Comparison of ENCODE assay signal across 8 cellular contexts in genomic region chr11:1763336-1763795, GRCh38. TPM values are rescaled to one million over a fixed set of nuclear protein-coding genes. Genes with fewer than 3 reads are reported as not detected.
DNase-seq lines count a peak whose midpoint lies in the region; ATAC-seq and TF ChIP-seq lines count a peak whose summit lies in the region.

No MANE protein-coding gene starts in this region.

- H3K4me1 ChIP-seq in PC-9 (replicated peaks; ENCODE audit: insufficient read depth) (peaks cover 26% of the 10 kb centered on the region), esophagus muscularis mucosa (peaks cover 49 to 60% (median 56%) of the 10 kb centered on the region in 4 donors), psoas muscle (peaks cover 47% of the 10 kb centered on the region)

- peak overlapping the region; percentile 65 for H3K27ac ChIP-seq in CD4-positive, alpha-beta T cell (ENCODE audit: low read depth, low read length)
- H3K27ac ChIP-seq in PC-9 (peak overlapping the region; percentile 80), esophagus muscularis mucosa (replicated peaks in 1 of 4) (peak overlapping the region; percentile 80 to 85 (median 84)), psoas muscle (peak overlapping the region; percentile 98)

- peaks cover 11% of the 10 kb centered on the region; the same call in 1 of the 2 replicates for H3F3A ChIP-seq in PC-9 (ENCODE audit: insufficient read depth, low read depth)

- ATAC-seq in CD4-positive, alpha-beta T cell (ENCODE audit: poor library complexity): peak; percentile 32
- ATAC-seq in GM21576 (IDR thresholded peaks at IDR 0.05; ENCODE audit: unreplicated experiment): peak; percentile 16
- ATAC-seq in psoas muscle: peak in 3 of 4 donors; percentile 4 to 18 (median 14)
- ATAC-seq in HG03469 (IDR thresholded peaks at IDR 0.05; ENCODE audit: unreplicated experiment): no peak

- intact Hi-C loops in CD4-positive, alpha-beta T cell (cut with DNase I, micrococcal nuclease): loop anchor here in 1 of 2 experiments (5.0 to 10.0 kb wide), 5 partner anchors 89 to 1409 kb away; partner anchors contain the start of genes DUSP8, LSP1 and TSSC4
- intact Hi-C loops in PC-9 (cut with micrococcal nuclease; ENCODE audit: unreplicated experiment) (no loop called here), esophagus muscularis mucosa (cut with DNase I) (no loop called here), psoas muscle (cut with DNase I) (no loop called here)

- H2AFZ ChIP-seq in PC-9: peak overlapping the region; percentile 69; the same call in 1 of the 2 replicates

- no peaks in the 10 kb centered on the region for H4K20me1 ChIP-seq in PC-9 (ENCODE audit: insufficient read depth)

- no peak for DNase-seq in CD4-positive, alpha-beta T cell
- DNase-seq in PC-9 (no peak), esophagus muscularis mucosa (ENCODE audit: extremely low spot score) (no peak), psoas muscle (peak; percentile 42 to 61), SHP77 (lab: John Stamatoyannopoulos, UW) (no peak), anterior cingulate cortex (lab: John Stamatoyannopoulos, UW) (no peak)

- TF ChIP-seq CTCF in CD4-positive, alpha-beta T cell (IDR thresholded peaks at IDR 0.05): no peak
- TF ChIP-seq CTCF in PC-9 (conservative IDR thresholded peaks at IDR 0.05) (no peak), esophagus muscularis mucosa (IDR thresholded peaks at IDR 0.05) (no peak), psoas muscle (IDR thresholded peaks at IDR 0.05) (no peak)

- H3K4me3 ChIP-seq in PC-9 (peak overlapping the region; percentile 66), esophagus muscularis mucosa (peak overlapping the region; percentile 75 to 100 (median 92)), psoas muscle (peak overlapping the region; percentile 100)

- WGBS in esophagus muscularis mucosa: 5% methylated on average over 11 of the region's 32 CpGs
- 1 to 3% (median 2%) methylated on average over 25 to 32 of the region's 32 CpGs for WGBS in psoas muscle, 3 donors

- H3K9me2 ChIP-seq in PC-9 (ENCODE audit: insufficient read depth): no peaks in the 10 kb centered on the region

- peaks cover 44% of the 10 kb centered on the region for H3K79me2 ChIP-seq in PC-9 (ENCODE audit: low read depth)

- no peak for TF ChIP-seq POLR2A in esophagus muscularis mucosa (IDR thresholded peaks at IDR 0.05; ENCODE audit: low read depth)

- no peaks in the 10 kb centered on the region for H3K9me3 ChIP-seq in CD4-positive, alpha-beta T cell (ENCODE audit: control insufficient read depth, low read length)
- no peaks in the 10 kb centered on the region for H3K9me3 ChIP-seq in PC-9 (ENCODE audit: insufficient read depth, low read depth)
- no peaks in the 10 kb centered on the region for H3K9me3 ChIP-seq in esophagus muscularis mucosa
- H3K9me3 ChIP-seq in psoas muscle: no peaks in the 10 kb centered on the region

- peak overlapping the region; percentile 89 for H3K4me3 Mint-ChIP-seq in CD4-positive, alpha-beta T cell

- POLR2A ChIA-PET in CD4-positive, alpha-beta T cell (lab: Charles Lee): no interaction called here
- POLR2A ChIA-PET in PC-9 (lab: Charles Lee; ENCODE audit: unreplicated experiment): interaction anchor here (1.0 to 1.3 kb wide), 2 partner anchors 15 to 67 kb away, joined by 3 to 5 read pairs; no protein-coding TSS in a partner anchor

- no peak overlapping the region for H3K27ac Mint-ChIP-seq in CD4-positive, alpha-beta T cell

- BruUV-seq in PC-9 (replicated peaks; lab: Mats Ljungman, UMichigan): TSS peak; percentile 64

- H3K9me3 Mint-ChIP-seq in CD4-positive, alpha-beta T cell: no peaks in the 10 kb centered on the region

- no peaks in the 10 kb centered on the region for H3K36me3 Mint-ChIP-seq in CD4-positive, alpha-beta T cell (ENCODE audit: low read depth)

- no peaks in the 10 kb centered on the region for H3K27me3 Mint-ChIP-seq in CD4-positive, alpha-beta T cell

- CTCF ChIA-PET in CD4-positive, alpha-beta T cell (lab: Charles Lee): interaction anchor here (1.3 kb wide), 1 partner anchor 388 kb away, joined by 7 read pairs; no protein-coding TSS in a partner anchor
- CTCF ChIA-PET in PC-9 (lab: Charles Lee): interaction anchor here (0.6 kb wide), 1 partner anchor 24 kb away, joined by 3 read pairs; no protein-coding TSS in a partner anchor

- peaks cover 36% of the 10 kb centered on the region for H3K4me1 Mint-ChIP-seq in CD4-positive, alpha-beta T cell (ENCODE audit: low read depth)

- H3K4me2 ChIP-seq in PC-9: peak overlapping the region; percentile 85

- H3K36me3 ChIP-seq in PC-9 (ENCODE audit: low read depth) (0 out of 2 replicates have a peak, but pooled peaks cover 4% of the 10 kb centered on the region), esophagus muscularis mucosa (peaks cover 6 to 33% (median 29%) of the 10 kb centered on the region in 4 donors), psoas muscle (ENCODE audit: insufficient read depth in 1 of 2, low read depth in 1 of 2) (peaks cover 0 to 13% of the 10 kb centered on the region in 2 donors)

- H3K27me3 ChIP-seq in CD4-positive, alpha-beta T cell (ENCODE audit: control insufficient read depth, insufficient read depth, low read length): no peaks in the 10 kb centered on the region
- H3K27me3 ChIP-seq in PC-9 (ENCODE audit: insufficient read depth, low read depth): no peaks in the 10 kb centered on the region
- H3K27me3 ChIP-seq in esophagus muscularis mucosa: no peaks in the 10 kb centered on the region
- H3K27me3 ChIP-seq in psoas muscle (ENCODE audit: insufficient read depth in 3 of 3, low read length in 2 of 3): no peaks in the 10 kb centered on the region

- no peak for TF ChIP-seq EP300 in esophagus muscularis mucosa (IDR thresholded peaks at IDR 0.05)

RNA-seq across cellular contexts. Expression of gene CTSD, which starts 0.4 kb away (rescaled TPM):
- total RNA-seq in CD4-positive, alpha-beta T cell: 10 to 100 TPM; 63.3 to 71.3 TPM
- total RNA-seq in PC-9 (2021) (735 and 993 TPM in 2 replicates), esophagus muscularis mucosa (100 to 1,000 TPM; 186 to 338 (median 270) TPM), psoas muscle (100 to 1,000 TPM; 343 to 950 (median 608) TPM)
- 1,000 to 10,000 TPM in 2 of 3 donors, 100 to 1,000 TPM in 1; 674 to 1,317 (median 1,217) TPM for polyA plus RNA-seq in psoas muscle

RNA-seq across cellular contexts. Expression of gene IFITM10, which starts 13.0 kb away (rescaled TPM):
- 1 to 10 TPM; 1.7 TPM for total RNA-seq in CD4-positive, alpha-beta T cell
- total RNA-seq in PC-9 (2021): 4.2 and 5.5 TPM in 2 replicates
- under 1 TPM; 0.42 to 0.58 (median 0.54) TPM for total RNA-seq in esophagus muscularis mucosa
- 1 to 10 TPM; 1.6 to 6.1 (median 2.7) TPM for total RNA-seq in psoas muscle
- polyA plus RNA-seq in psoas muscle: 1 to 10 TPM in 1 of 3 donors, under 1 TPM in 2; 0.70 to 1.2 (median 0.83) TPM

Comparison
In these comparisons a context has a peak if more than half of its experiments do, and no peak if none do; other contexts are left out.
1. DNase-seq: peak in psoas muscle (2 of 2); none in CD4-positive, alpha-beta T cell (0 of 10), PC-9 (0 of 2), esophagus muscularis mucosa (single experiment), SHP77 (0 of 2) and anterior cingulate cortex (0 of 58).
2. Peak in every context shown above with its lines, with median percentiles within 50 percentile points of each other: H3K27ac ChIP-seq and H3K4me3 ChIP-seq.